In genomic region chr19:47045867-47046470, GRCh38 we compare ENCODE assay signal across 1 cellular context.
TF ChIP-seq lines count a peak whose summit lies in the region.

No MANE protein-coding gene starts in this region.

TF ChIP-seq in K562, 482 proteins besides CTCF, POLR2A, EP300 and RAD21:
- no peak for TF ChIP-seq LEF1 (IDR thresholded peaks at IDR 0.05)
- no peak for TF ChIP-seq STAT5B (CRISPR knock-in tag; IDR thresholded peaks at IDR 0.05)
- 0 out of 2 replicates have a peak, but pooled peaks have one; percentile 33 for TF ChIP-seq POLR2G (IDR thresholded peaks at IDR 0.05; ENCODE audit: low read depth, low read length)
- TF ChIP-seq HMG20B (CRISPR knock-in tag; IDR thresholded peaks at IDR 0.05) = no peak
- TF ChIP-seq CBX2 (IDR thresholded peaks at IDR 0.05; ENCODE audit: insufficient read depth, low read length, poor library complexity, severe bottlenecking) = no peak
- no peak for TF ChIP-seq ZNF561 (CRISPR knock-in tag; conservative IDR thresholded peaks at IDR 0.05)
- peak; percentile 29; the same call in 1 of the 2 replicates for TF ChIP-seq RBFOX2 (IDR thresholded peaks at IDR 0.05; ENCODE audit: low read depth, low read length)
- TF ChIP-seq ZBTB33 (CRISPR knock-in tag; IDR thresholded peaks at IDR 0.05) = peak; percentile 59; the same call in 1 of the 2 replicates
- no peak for TF ChIP-seq ZNF644 (tag; IDR thresholded peaks at IDR 0.05; ENCODE audit: low read depth)
- no peak for TF ChIP-seq ARID1B (IDR thresholded peaks at IDR 0.05)
- no peak for TF ChIP-seq SP1 (CRISPR knock-in tag; IDR thresholded peaks at IDR 0.05)
- no peak for TF ChIP-seq ZNF75A (CRISPR knock-in tag; IDR thresholded peaks at IDR 0.05)
- no peak for TF ChIP-seq CXXC5 (CRISPR knock-in tag; IDR thresholded peaks at IDR 0.05)
- no peak for TF ChIP-seq ZNF217 (CRISPR knock-in tag; IDR thresholded peaks at IDR 0.05)
- TF ChIP-seq ZNF551 (CRISPR knock-in tag; IDR thresholded peaks at IDR 0.05) = no peak
- no peak for TF ChIP-seq POU5F1 (IDR thresholded peaks at IDR 0.05; ENCODE audit: borderline replicate concordance, low read depth, low read length, partially characterized antibody)
- TF ChIP-seq PTBP1 (IDR thresholded peaks at IDR 0.05; ENCODE audit: low read depth, low read length) = no peak
- TF ChIP-seq, protein P1, sequence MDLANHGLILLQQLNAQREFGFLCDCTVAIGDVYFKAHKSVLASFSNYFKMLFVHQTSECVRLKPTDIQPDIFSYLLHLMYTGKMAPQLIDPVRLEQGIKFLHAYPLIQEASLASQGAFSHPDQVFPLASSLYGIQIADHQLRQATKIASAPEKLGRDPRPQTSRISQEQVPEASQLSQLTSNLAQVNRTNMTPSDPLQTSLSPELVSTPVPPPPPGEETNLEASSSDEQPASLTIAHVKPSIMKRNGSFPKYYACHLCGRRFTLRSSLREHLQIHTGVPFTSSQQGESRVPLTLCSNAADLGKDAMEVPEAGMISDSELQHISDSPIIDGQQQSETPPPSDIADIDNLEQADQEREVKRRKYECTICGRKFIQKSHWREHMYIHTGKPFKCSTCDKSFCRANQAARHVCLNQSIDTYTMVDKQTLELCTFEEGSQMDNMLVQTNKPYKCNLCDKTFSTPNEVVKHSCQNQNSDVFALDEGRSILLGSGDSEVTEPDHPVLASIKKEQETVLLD (IDR thresholded peaks at IDR 0.05) = no peak
